In genomic region chr20:53831812-53832211, GRCh38 we compare ENCODE assay signal across 25 cellular contexts.
A peak's percentile ranks its signal among the peaks of the same experiment; 100 is the strongest.
DNase-seq lines count a peak whose midpoint lies in the region; ATAC-seq and TF ChIP-seq lines count a peak whose summit lies in the region.
"Had no signal": no experiment of that assay in that cellular context is flagged by ENCODE, and none has a peak within 500 bp of the region (broad histone marks: within the 10 kb centered on the region; RNA-seq: fewer than 3 reads in every experiment).

No MANE protein-coding gene starts in this region.

- no peak for ATAC-seq in heart right ventricle
- ATAC-seq: activated T-helper 17 cell treated with anti-CD3 and anti-CD28 coated beads, Interleukin-2, amount 50 U/mL, for 72 hours; CD8-positive, alpha-beta T cell had no signal

- peaks cover 47% of the 10 kb centered on the region for H3F3A ChIP-seq in SU-DHL-6 (ENCODE audit: insufficient read depth)

- no peak overlapping the region for H3K4ac ChIP-seq in trophoblast cell (ENCODE audit: low read depth, low read length)

- H3K4me3 Mint-ChIP-seq in HFFc6 (no peak overlapping the region), nephron progenitor cell (no peak overlapping the region)
- H3K4me3 Mint-ChIP-seq: activated naive CD4-positive, alpha-beta T cell treated with anti-CD3 and anti-CD28 coated beads, Interleukin-2, amount 10 ng/mL, durations not matched to agents 7 days and 5 days; activated T-helper 17 cell treated with anti-CD3 and anti-CD28 coated beads, Interleukin-2, amount 50 U/mL, for 72 hours; CD8-positive, alpha-beta T cell had no signal

- in situ Hi-C loops in GM13977 (cut with MboI; ENCODE audit: low pct_unique_long_range_greater_than_20kb, low sequenced_read_pairs, unreplicated experiment) = no loop called here

- peaks cover 75% of the 10 kb centered on the region for H3K4me1 Mint-ChIP-seq in HFFc6 (ENCODE audit: low read depth)
- H3K4me1 Mint-ChIP-seq in nephron progenitor cell = peaks cover 38% of the 10 kb centered on the region

- no peak for DNase-seq in HFFc6
- DNase-seq in fibroblast of gingiva (ENCODE audit: low read depth) = peak; percentile 5
- no peak for DNase-seq in trophoblast cell
- no peak for DNase-seq in GF-D8 (lab: John Stamatoyannopoulos, UW)
- DNase-seq in nephron progenitor cell = no peak
- no peak for DNase-seq in heart right ventricle
- DNase-seq in GM13977 (ENCODE audit: low spot score) = no peak
- DNase-seq: activated CD4-positive, alpha-beta T cell treated with anti-CD3 and anti-CD28 coated beads for 4 hours; activated naive CD4-positive, alpha-beta T cell treated with anti-CD3 and anti-CD28 coated beads, Interleukin-2, amount 10 ng/mL, durations not matched to agents 7 days and 5 days; amygdala; CD8-positive, alpha-beta T cell; glutamatergic neuron; GOT3; KG1; left ventricle myocardium inferior; MG63; NCI-H2081; NCI-H226; SHP77; stimulated activated naive CD4-positive, alpha-beta T cell treated with Interleukin-2 at 50 U/mL for 16 hours; T-helper 9 cell; testis had no signal

- H3K79me2 ChIP-seq in SU-DHL-6 (ENCODE audit: insufficient read depth, low read length) = no peaks in the 10 kb centered on the region
- no peaks in the 10 kb centered on the region for H3K79me2 ChIP-seq in trophoblast cell (ENCODE audit: control insufficient read depth, insufficient read depth, low read length, poor library complexity)

- H3K9ac ChIP-seq in SU-DHL-6 (ENCODE audit: low read length) (no peak overlapping the region), trophoblast cell (ENCODE audit: low read length) (no peak overlapping the region)

- no peaks in the 10 kb centered on the region for H3K9me3 ChIP-seq in SU-DHL-6 (ENCODE audit: insufficient read depth, low read length)
- no peaks in the 10 kb centered on the region for H3K9me3 ChIP-seq in trophoblast cell (ENCODE audit: insufficient read depth, low read depth, low read length)
- H3K9me3 ChIP-seq in heart right ventricle = no peaks in the 10 kb centered on the region
- H3K9me3 ChIP-seq: left ventricle myocardium inferior, MG63, testis had no signal

- H3K14ac ChIP-seq in trophoblast cell (ENCODE audit: low read length) = no peak overlapping the region

- H3K9me3 Mint-ChIP-seq in HFFc6 = no peaks in the 10 kb centered on the region
- H3K9me3 Mint-ChIP-seq in nephron progenitor cell = no peaks in the 10 kb centered on the region
- H3K9me3 Mint-ChIP-seq: activated T-helper 17 cell treated with anti-CD3 and anti-CD28 coated beads, Interleukin-2, amount 50 U/mL, for 72 hours; CD8-positive, alpha-beta T cell had no signal

- H3K27me3 Mint-ChIP-seq in HFFc6 (ENCODE audit: insufficient read depth) (no peaks in the 10 kb centered on the region; the same call in none of the 2 replicates), nephron progenitor cell (ENCODE audit: low read depth, poor library complexity) (peaks cover 14% of the 10 kb centered on the region)
- H3K27me3 Mint-ChIP-seq: activated naive CD4-positive, alpha-beta T cell treated with anti-CD3 and anti-CD28 coated beads, Interleukin-2, amount 10 ng/mL, durations not matched to agents 7 days and 5 days; activated T-helper 17 cell treated with anti-CD3 and anti-CD28 coated beads, Interleukin-2, amount 50 U/mL, for 72 hours had no signal

- no peak overlapping the region for H2BK12ac ChIP-seq in trophoblast cell (ENCODE audit: low read length)

- H4K8ac ChIP-seq in trophoblast cell (ENCODE audit: low read depth, low read length) = no peak overlapping the region

- H3K27ac Mint-ChIP-seq in HFFc6 (peak overlapping the region; percentile 68), nephron progenitor cell (no peak overlapping the region)
- H3K27ac Mint-ChIP-seq: activated naive CD4-positive, alpha-beta T cell treated with anti-CD3 and anti-CD28 coated beads, Interleukin-2, amount 10 ng/mL, durations not matched to agents 7 days and 5 days; activated T-helper 17 cell treated with anti-CD3 and anti-CD28 coated beads, Interleukin-2, amount 50 U/mL, for 72 hours; CD8-positive, alpha-beta T cell had no signal

- intact Hi-C loops in heart right ventricle (cut with DNase I) = no loop called here

- no peak overlapping the region for H3K18ac ChIP-seq in trophoblast cell (ENCODE audit: low read length)

- H3K79me1 ChIP-seq in trophoblast cell (ENCODE audit: low read length) = peaks cover 12% of the 10 kb centered on the region

- H3K36me3 ChIP-seq in SU-DHL-6 (ENCODE audit: low read length) (no peaks in the 10 kb centered on the region), trophoblast cell (ENCODE audit: control insufficient read depth in 1 of 2, insufficient read depth in 2 of 2, low read length in 2 of 2) (no peaks in the 10 kb centered on the region), heart right ventricle (no peaks in the 10 kb centered on the region)
- H3K36me3 ChIP-seq: left ventricle myocardium inferior, MG63 had no signal

- peak overlapping the region; percentile 63 for H4K91ac ChIP-seq in trophoblast cell (ENCODE audit: low read depth, low read length)

- WGBS in trophoblast cell (ENCODE audit: extremely low coverage, insufficient coverage, insufficient read length) = no CpG with 5 or more reads among the region's 3 CpGs
- WGBS in heart right ventricle, 2 donors = 96% methylated on average over 3 of the region's 3 CpGs

- no peak overlapping the region for H2BK5ac ChIP-seq in trophoblast cell (ENCODE audit: low read depth, low read length, poor library complexity)

- H3K23ac ChIP-seq in trophoblast cell (ENCODE audit: low read length) = no peak overlapping the region

- H4K20me1 ChIP-seq in SU-DHL-6 (ENCODE audit: low read depth, low read length) = no peaks in the 10 kb centered on the region

- H2BK120ac ChIP-seq in trophoblast cell (ENCODE audit: insufficient read depth, low read length, poor library complexity) = no peak overlapping the region

- H3K4me3 ChIP-seq in SU-DHL-6 (ENCODE audit: insufficient read depth, low read length, poor library complexity, severe bottlenecking) = no peak overlapping the region
- H3K4me3 ChIP-seq in trophoblast cell (ENCODE audit: low read depth, low read length) = no peak overlapping the region
- no peak overlapping the region for H3K4me3 ChIP-seq in heart right ventricle
- H3K4me3 ChIP-seq: left ventricle myocardium inferior, MG63, testis had no signal

- H3K27me3 ChIP-seq in SU-DHL-6 (ENCODE audit: low read length) (no peaks in the 10 kb centered on the region), trophoblast cell (ENCODE audit: insufficient read depth, low read length) (no peaks in the 10 kb centered on the region), heart right ventricle (no peaks in the 10 kb centered on the region)
- H3K27me3 ChIP-seq: MG63, testis had no signal

- H3K4me1 ChIP-seq in trophoblast cell (ENCODE audit: control insufficient read depth in 1 of 2, insufficient read depth in 2 of 2, low read length in 2 of 2) = peaks cover 2 to 4% of the 10 kb centered on the region in 2 experiments
- H3K4me1 ChIP-seq in heart right ventricle = peaks cover 0 to 69% (median 20%) of the 10 kb centered on the region in 9 donors

- H3K9me2 ChIP-seq in SU-DHL-6 (replicated peaks; ENCODE audit: insufficient read depth, low read length) = no peaks in the 10 kb centered on the region

- H3K36me3 Mint-ChIP-seq in HFFc6 (ENCODE audit: low read depth) (0 out of 2 replicates have a peak, but pooled peaks cover 9% of the 10 kb centered on the region), nephron progenitor cell (ENCODE audit: low read depth) (no peaks in the 10 kb centered on the region)

- TF ChIP-seq CTCF in HFFc6 (IDR thresholded peaks at IDR 0.05) = no peak
- TF ChIP-seq CTCF in SU-DHL-6 (IDR thresholded peaks at IDR 0.05; ENCODE audit: insufficient read depth, low read length, poor library complexity, severe bottlenecking) = no peak
- TF ChIP-seq CTCF in nephron progenitor cell (IDR thresholded peaks at IDR 0.05) = no peak
- TF ChIP-seq CTCF in heart right ventricle (IDR thresholded peaks at IDR 0.05) = no peak
- TF ChIP-seq CTCF in GM13977 (IDR thresholded peaks at IDR 0.05; ENCODE audit: extremely low read depth, insufficient read depth, missing control alignments) = no peak

- H2AK5ac ChIP-seq in trophoblast cell (ENCODE audit: low read length) = no peak overlapping the region

- H2AFZ ChIP-seq in SU-DHL-6 (ENCODE audit: low read depth, low read length, severe bottlenecking) (no peak overlapping the region), trophoblast cell (ENCODE audit: insufficient read depth, low read length, poor library complexity) (no peak overlapping the region)

- no peak overlapping the region for H4K12ac ChIP-seq in trophoblast cell (ENCODE audit: low read depth, low read length)

- H3K27ac ChIP-seq in SU-DHL-6 (ENCODE audit: low read depth, low read length) (peak overlapping the region; percentile 2), trophoblast cell (ENCODE audit: low read depth, low read length) (no peak overlapping the region), heart right ventricle (no peak overlapping the region)
- H3K27ac ChIP-seq: left ventricle myocardium inferior, testis, VCaP had no signal

- H3K4me2 ChIP-seq in SU-DHL-6 (ENCODE audit: low read depth, low read length, poor library complexity, severe bottlenecking) (no peak overlapping the region), trophoblast cell (ENCODE audit: low read length) (no peak overlapping the region)
